Comparison of ENCODE assay signal across 8 cellular contexts in the genomic region with DNA sequence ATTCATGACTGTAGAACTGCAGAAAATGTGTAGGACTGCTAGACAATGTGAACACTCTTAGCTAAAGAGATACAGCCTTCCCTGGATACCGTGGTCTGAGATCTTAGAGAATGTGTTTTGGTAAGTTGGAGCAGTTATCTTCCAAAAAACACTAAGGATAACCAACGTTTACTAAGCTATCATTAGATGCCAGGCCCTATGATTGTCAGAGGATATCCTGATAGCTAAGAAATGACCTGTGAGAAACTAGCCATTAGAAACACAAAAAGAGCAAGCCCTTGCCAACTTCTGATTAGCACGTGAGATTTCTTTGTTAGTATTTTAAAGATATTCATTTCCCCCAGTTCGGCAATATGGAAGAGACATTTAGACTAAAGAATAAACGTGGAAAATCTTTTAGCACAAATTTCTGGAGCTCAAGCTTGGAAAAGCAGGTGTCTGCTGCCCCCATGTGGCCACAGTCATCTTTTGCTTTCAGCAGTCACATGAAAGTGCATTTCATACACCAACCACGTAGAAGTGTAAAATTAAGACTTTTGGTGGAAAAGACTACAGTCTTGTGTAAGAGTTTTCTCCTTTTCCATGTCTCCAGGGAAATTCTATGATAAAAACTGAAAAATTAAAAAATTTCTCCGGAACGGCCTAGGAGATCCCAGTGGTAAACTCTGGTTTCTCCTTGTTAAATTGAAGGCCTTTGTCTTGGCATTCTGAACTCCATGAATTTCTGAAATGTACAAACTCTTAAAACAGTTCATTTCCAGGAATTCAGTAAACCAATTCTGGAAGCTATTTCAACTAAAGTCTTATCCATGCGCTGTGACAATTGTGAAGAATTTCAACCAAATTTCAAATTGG.
DNase-seq lines count a peak whose midpoint lies in the region; ATAC-seq, FAIRE-seq and TF ChIP-seq lines count a peak whose summit lies in the region.

No MANE protein-coding gene starts in this region.

- no peaks in the 10 kb centered on the region for H3K36me3 Mint-ChIP-seq in activated CD8-positive, alpha-beta T cell treated with anti-CD3 and anti-CD28 coated beads for 36 hours (ENCODE audit: low read depth)

- no peak overlapping the region for H3K14ac ChIP-seq in H1 (ENCODE audit: insufficient read length)

- H3K18ac ChIP-seq in H1 (ENCODE audit: extremely low read depth, low read length): no peak overlapping the region

- no peak for FAIRE-seq in H1 (lab: Jason Lieb, UNC)

- H3K4me1 Mint-ChIP-seq in activated CD8-positive, alpha-beta T cell treated with anti-CD3 and anti-CD28 coated beads for 36 hours (ENCODE audit: low read depth): no peaks in the 10 kb centered on the region

- H4K5ac ChIP-seq in H1 (ENCODE audit: insufficient read length, low read depth, low read length): no peak overlapping the region

- no peak overlapping the region for H3K4ac ChIP-seq in H1 (replicated peaks; ENCODE audit: insufficient read length, low read depth, low read length)

- peak; percentile 79 to 85 for TF ChIP-seq RAD21 in H1 (IDR thresholded peaks at IDR 0.05 in 1 of 2, conservative IDR thresholded peaks at IDR 0.05 in 1 of 2; ENCODE audit: low read depth in 2 of 2, low read length in 2 of 2)

- H3K23me2 ChIP-seq in H1 (ENCODE audit: low read depth, low read length): no peaks in the 10 kb centered on the region

- no peak overlapping the region for H4K8ac ChIP-seq in H1 (ENCODE audit: extremely low read depth, insufficient read depth, low read length)

- H3K4me1 ChIP-seq in A673 (ENCODE audit: insufficient read depth, low read length, poor library complexity, severe bottlenecking) (peaks cover 19% of the 10 kb centered on the region), H1 (replicated peaks in 1 of 4; ENCODE audit: control insufficient read depth in 3 of 4, insufficient read depth in 4 of 4, low read length in 3 of 4) (no peaks in the 10 kb centered on the region), mucosa of descending colon (ENCODE audit: low read depth) (no peaks in the 10 kb centered on the region)

- no peak for TF ChIP-seq POLR2A in H1 (IDR thresholded peaks at IDR 0.05; ENCODE audit: control extremely low read depth in 1 of 2, low read depth in 2 of 2, low read length in 2 of 2)

- no peak for ATAC-seq in activated CD8-positive, alpha-beta T cell treated with anti-CD3 and anti-CD28 coated beads for 36 hours
- ATAC-seq in mucosa of descending colon: peak; percentile 60

- H3K27ac Mint-ChIP-seq in activated CD8-positive, alpha-beta T cell treated with anti-CD3 and anti-CD28 coated beads for 36 hours: no peak overlapping the region

- no peak overlapping the region for H3K23ac ChIP-seq in H1 (ENCODE audit: insufficient read length)

- no peak overlapping the region for H3K9ac ChIP-seq in H1 (replicated peaks in 1 of 4; ENCODE audit: extremely low read depth in 1 of 4, low read depth in 3 of 4, low read length in 3 of 4)

- no peak for TF ChIP-seq EP300 in H1 (IDR thresholded peaks at IDR 0.05; ENCODE audit: borderline replicate concordance in 1 of 2, low read depth in 2 of 2, low read length in 2 of 2)

- H3K4me3 Mint-ChIP-seq in activated CD8-positive, alpha-beta T cell treated with anti-CD3 and anti-CD28 coated beads for 36 hours: no peak overlapping the region

- H3K27me3 Mint-ChIP-seq in activated CD8-positive, alpha-beta T cell treated with anti-CD3 and anti-CD28 coated beads for 36 hours: no peaks in the 10 kb centered on the region

- intact Hi-C loops in A673 (cut with micrococcal nuclease; ENCODE audit: unreplicated experiment): loop anchor here (2.0 to 5.0 kb wide), 3 partner anchors 586 to 1086 kb away; no protein-coding TSS in a partner anchor
- intact Hi-C loops in activated CD8-positive, alpha-beta T cell treated with anti-CD3 and anti-CD28 coated beads for 36 hours (cut with micrococcal nuclease): no loop called here
- intact Hi-C loops in mucosa of descending colon (cut with DNase I, micrococcal nuclease): no loop called here

- H2BK5ac ChIP-seq in H1 (ENCODE audit: low read depth, low read length): no peak overlapping the region

- no peak overlapping the region for H2BK20ac ChIP-seq in H1 (ENCODE audit: low read length)

- peak; percentile 94 for TF ChIP-seq CTCF in A673 (conservative IDR thresholded peaks at IDR 0.05; ENCODE audit: low read depth, low read length)
- TF ChIP-seq CTCF in GM12873 (IDR thresholded peaks at IDR 0.05; ENCODE audit: insufficient read depth, low read depth, low read length, missing control alignments): peak; percentile 82
- peak; percentile 85 for TF ChIP-seq CTCF in activated CD8-positive, alpha-beta T cell treated with anti-CD3 and anti-CD28 coated beads for 36 hours (IDR thresholded peaks at IDR 0.05)
- peak; percentile 22 to 58 (median 55) for TF ChIP-seq CTCF in H1 (IDR thresholded peaks at IDR 0.05; ENCODE audit: control extremely low read depth in 1 of 3, insufficient read depth in 1 of 3, low read depth in 1 of 3, low read length in 3 of 3)
- peak; percentile 27 for TF ChIP-seq CTCF in mucosa of descending colon (IDR thresholded peaks at IDR 0.05)

- H3K27ac ChIP-seq in A673 (ENCODE audit: low read depth, low read length, poor library complexity, severe bottlenecking) (peak overlapping the region; percentile 79), H1 (ENCODE audit: low read depth, low read length) (no peak overlapping the region)

- no peaks in the 10 kb centered on the region for H3K36me3 ChIP-seq in A673 (ENCODE audit: insufficient read depth, low read length, poor library complexity, severe bottlenecking)
- H3K36me3 ChIP-seq in H1 (ENCODE audit: control insufficient read depth in 2 of 4, insufficient read depth in 4 of 4, low read length in 3 of 4): no peaks in the 10 kb centered on the region
- no peaks in the 10 kb centered on the region for H3K36me3 ChIP-seq in mucosa of descending colon (ENCODE audit: low read depth)

- no peak overlapping the region; the same call in 1 of the 2 replicates for H2AFZ ChIP-seq in H1 (ENCODE audit: low read length)

- CTCF ChIA-PET in A673 (lab: Charles Lee) (interaction anchor here (0.6 to 1.8 kb wide), 7 partner anchors 23 to 1535 kb away, joined by 3 to 9 read pairs (median 6); no protein-coding TSS in a partner anchor), H1 (lab: Charles Lee; ENCODE audit: partially characterized antibody) (interaction anchor here (0.5 to 1.9 kb wide), 19 partner anchors 11 to 895 kb away, joined by 3 to 9 read pairs (median 3); no protein-coding TSS in a partner anchor)
- CTCF ChIA-PET in activated CD8-positive, alpha-beta T cell treated with anti-CD3 and anti-CD28 coated beads for 36 hours (lab: Charles Lee): interaction anchor here (0.5 to 2.3 kb wide), 16 partner anchors 10 to 1512 kb away, joined by 3 to 10 read pairs (median 4); no protein-coding TSS in a partner anchor

- no peak overlapping the region for H4K91ac ChIP-seq in H1 (replicated peaks; ENCODE audit: insufficient read length, low read length)

- WGBS in H1 (ENCODE audit: extremely low coverage in 1 of 2, insufficient coverage in 1 of 2, insufficient read length in 1 of 2, insufficient replicate concordance in 2 of 2, low coverage in 1 of 2, low lambda C conversion rate in 2 of 2, missing lambda C conversion rate in 1 of 2), 2 experiments: 49% methylated on average over 9 of the region's 9 CpGs; no CpG with 5 or more reads in 1 of the 2 experiments

- POLR2A ChIA-PET in A673 (lab: Charles Lee; ENCODE audit: low non-redundant PET) (no interaction called here), H1 (lab: Charles Lee; ENCODE audit: partially characterized antibody) (no interaction called here)
- POLR2A ChIA-PET in activated CD8-positive, alpha-beta T cell treated with anti-CD3 and anti-CD28 coated beads for 36 hours (lab: Charles Lee): no interaction called here

- no peak overlapping the region for H2BK15ac ChIP-seq in H1 (ENCODE audit: low read length)

- no peaks in the 10 kb centered on the region for H3K79me1 ChIP-seq in H1 (ENCODE audit: low read depth, low read length)

- BruUV-seq in A673 (replicated peaks; lab: Mats Ljungman, UMichigan): no TSS peak

- H3K56ac ChIP-seq in H1 (replicated peaks; ENCODE audit: insufficient read length, low read depth, low read length): no peak overlapping the region

- H3K79me2 ChIP-seq in H1 (ENCODE audit: control insufficient read depth in 1 of 2, insufficient read depth in 2 of 2, low read length in 2 of 2): no peaks in the 10 kb centered on the region

- H3K9me3 ChIP-seq in A673 (ENCODE audit: low read depth, low read length, poor library complexity, severe bottlenecking) (no peaks in the 10 kb centered on the region), H1 (ENCODE audit: insufficient read depth in 2 of 2, low read depth in 1 of 2, low read length in 1 of 2) (no peaks in the 10 kb centered on the region), mucosa of descending colon (no peaks in the 10 kb centered on the region)

- H3K27me3 ChIP-seq in A673 (replicated peaks; ENCODE audit: insufficient read depth, low read depth, low read length, poor library complexity): no peaks in the 10 kb centered on the region
- H3K27me3 ChIP-seq in H1 (replicated peaks in 1 of 4; ENCODE audit: control insufficient read depth in 3 of 4, extremely low read depth in 1 of 4, insufficient read depth in 3 of 4, low read length in 3 of 4): no peaks in the 10 kb centered on the region

- no peak overlapping the region for H2BK120ac ChIP-seq in H1 (replicated peaks; ENCODE audit: low read depth, low read length)

- H3K4me3 ChIP-seq in A673 (ENCODE audit: low read depth, low read length, poor library complexity, severe bottlenecking) (no peak overlapping the region), H1 (ENCODE audit: extremely low read depth in 1 of 4, insufficient read depth in 2 of 4, low read depth in 3 of 4, low read length in 4 of 4) (no peak overlapping the region), mucosa of descending colon (no peak overlapping the region)

- peak overlapping the region; percentile 68; the same call in 1 of the 2 replicates for H2BK12ac ChIP-seq in H1 (ENCODE audit: low read depth, low read length)

- DNase-seq in A673 (ENCODE audit: low spot score): peak; percentile 84
- peak; percentile 23 for DNase-seq in NCI-H2227 treated with DMSO at 0.1 percent for 48 hours (lab: John Stamatoyannopoulos, UW)
- peak; percentile 78 for DNase-seq in activated CD8-positive, alpha-beta T cell treated with anti-CD3 and anti-CD28 coated beads for 36 hours
- peak in 1 of 2 experiments; percentile 64 for DNase-seq in H1 (ENCODE audit: low read depth in 1 of 2, low spot score in 2 of 2)
- peak in 2 of 3 donors; percentile 63 to 82 for DNase-seq in mucosa of descending colon
- peak; percentile 82 for DNase-seq in stimulated activated CD8-positive, alpha-beta memory T cell treated with anti-CD3 and anti-CD28 coated beads, Interleukin-4, amount 100 ng/mL, for 48 hours
- no peak for DNase-seq in GF-D8 (lab: John Stamatoyannopoulos, UW)

- no peaks in the 10 kb centered on the region for H3K9me3 Mint-ChIP-seq in activated CD8-positive, alpha-beta T cell treated with anti-CD3 and anti-CD28 coated beads for 36 hours

- H3K4me2 ChIP-seq in H1 (ENCODE audit: insufficient read depth in 1 of 2, low read depth in 2 of 2, low read length in 2 of 2): no peak overlapping the region

- no peak overlapping the region for H2AK5ac ChIP-seq in H1 (ENCODE audit: low read depth, low read length)

- H4K20me1 ChIP-seq in H1 (replicated peaks in 1 of 2; ENCODE audit: control insufficient read depth in 1 of 2, insufficient read depth in 2 of 2, low read length in 2 of 2): no peaks in the 10 kb centered on the region

TF ChIP-seq in H1, 55 proteins besides CTCF, POLR2A, EP300 and RAD21:
- TF ChIP-seq KDM1A (IDR thresholded peaks at IDR 0.05; ENCODE audit: borderline replicate concordance, low read length): no peak

Comparison
In these comparisons a context has a peak if more than half of its experiments do, and no peak if none do; other contexts are left out.
1. CTCF ChIP-seq: peak in every context shown above with its lines; median percentile 94 in A673; 85 in activated CD8-positive, alpha-beta T cell treated with anti-CD3 and anti-CD28 coated beads for 36 hours; 82 in GM12873; 55 in H1; 27 in mucosa of descending colon.